ENCODE assay signal across 23 cellular contexts in the genomic region with DNA sequence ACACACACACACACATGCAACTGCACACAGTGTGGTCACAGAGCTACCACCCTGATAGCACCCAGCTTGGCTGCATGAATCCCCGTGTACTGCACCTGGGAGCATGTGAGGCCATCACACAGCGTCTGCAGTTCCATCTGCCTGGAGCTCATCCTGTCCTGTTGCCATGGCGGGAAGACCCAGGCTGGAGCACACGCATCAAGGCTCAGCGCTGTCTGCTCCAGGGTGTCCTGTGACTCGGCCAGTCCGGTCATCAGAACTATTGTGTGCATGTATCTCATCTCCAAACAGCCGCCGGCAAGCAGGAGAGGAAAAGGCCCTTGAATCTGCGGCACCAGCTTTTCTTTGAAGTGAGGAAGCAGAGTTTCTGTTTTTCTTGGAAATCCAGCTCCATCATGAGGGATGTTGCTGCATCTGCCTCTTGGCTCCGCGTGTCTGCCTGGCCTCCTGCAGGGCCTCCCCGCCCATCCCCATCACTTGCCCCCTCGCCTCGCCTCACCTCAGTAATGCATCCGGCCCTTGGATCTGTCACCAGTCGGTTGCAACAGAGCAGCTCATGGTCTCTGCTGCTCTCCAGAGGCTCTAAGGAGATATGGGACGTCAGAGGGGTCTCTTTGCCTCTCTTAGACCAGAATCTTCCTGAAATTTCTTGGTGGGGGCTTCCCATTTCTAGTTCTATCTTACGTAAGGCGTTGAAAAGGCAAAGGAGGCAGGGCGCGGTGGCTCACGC. TPM values are rescaled to one million over a fixed set of nuclear protein-coding genes. Genes with fewer than 3 reads are reported as not detected.
A peak's percentile ranks its signal among the peaks of the same experiment; 100 is the strongest.
DNase-seq lines count a peak whose midpoint lies in the region; ATAC-seq, FAIRE-seq and TF ChIP-seq lines count a peak whose summit lies in the region.
"Had no signal": no experiment of that assay in that cellular context is flagged by ENCODE, and none has a peak within 500 bp of the region (broad histone marks: within the 10 kb centered on the region; RNA-seq: fewer than 3 reads in every experiment).

No MANE protein-coding gene starts in this region.

- POLR2A ChIA-PET in HepG2 (lab: Yijun Ruan, JAX): no interaction called here

- no peak for DNase-seq in HepG2 (ENCODE audit: low spot score)
- no peak for DNase-seq in right lobe of liver
- DNase-seq in endodermal cell: peak; percentile 64
- no peak for DNase-seq in NCI-H187 (lab: John Stamatoyannopoulos, UW)
- no peak for DNase-seq in smooth muscle cell (lab: John Stamatoyannopoulos, UW; ENCODE audit: unreplicated experiment)
- DNase-seq: ACHN, DMS79 treated with DMSO at 0.1 percent for 48 hours, GDM1, IMR-90, Karpas-422, NCI-H1436 treated with DMSO at 0.1 percent for 48 hours, NCI-H2081, NCI-H510A, NCI-H748 treated with DMSO at 0.1 percent for 48 hours, SHP77 had no signal

- H3K4me2 ChIP-seq in HepG2 (ENCODE audit: low read depth, low read length): no peak overlapping the region
- no peak overlapping the region for H3K4me2 ChIP-seq in smooth muscle cell

- no peak for FAIRE-seq in HepG2 (lab: Jason Lieb, UNC)
- FAIRE-seq: D721Med, H54 had no signal

- H3K27me3 ChIP-seq in HepG2 (ENCODE audit: control insufficient read depth in 1 of 2, insufficient read depth in 2 of 2, low read length in 2 of 2) (peaks cover 9 to 83% of the 10 kb centered on the region in 2 experiments), right lobe of liver (no peaks in the 10 kb centered on the region), endodermal cell (ENCODE audit: control insufficient read depth, insufficient read depth, low read length, poor library complexity, severe bottlenecking) (no peaks in the 10 kb centered on the region), smooth muscle cell (ENCODE audit: low read depth) (peaks cover 4% of the 10 kb centered on the region)

- H3K27me3 Mint-ChIP-seq in endodermal cell (ENCODE audit: insufficient read depth): peaks cover 2% of the 10 kb centered on the region

- no peak overlapping the region for H3K4me3 ChIP-seq in HepG2 (replicated peaks in 1 of 3; ENCODE audit: insufficient read depth in 1 of 3, low read depth in 2 of 3, low read length in 3 of 3)
- no peak overlapping the region for H3K4me3 ChIP-seq in right lobe of liver
- H3K4me3 ChIP-seq in endodermal cell (ENCODE audit: low read length): no peak overlapping the region
- no peak overlapping the region for H3K4me3 ChIP-seq in smooth muscle cell

- H3K4me1 ChIP-seq in HepG2 (ENCODE audit: insufficient read depth, low read length): no peaks in the 10 kb centered on the region
- H3K4me1 ChIP-seq in right lobe of liver: no peaks in the 10 kb centered on the region
- no peaks in the 10 kb centered on the region for H3K4me1 ChIP-seq in endodermal cell (ENCODE audit: control insufficient read depth, insufficient read depth, low read length)
- no peaks in the 10 kb centered on the region for H3K4me1 ChIP-seq in smooth muscle cell (ENCODE audit: low read depth)

- H3F3A ChIP-seq in smooth muscle cell (ENCODE audit: low read depth): no peaks in the 10 kb centered on the region

- TF ChIP-seq RAD21 in HepG2 (CRISPR knock-in tag; IDR thresholded peaks at IDR 0.05) (no peak), Ishikawa (IDR thresholded peaks at IDR 0.05; ENCODE audit: low read depth) (peak; percentile 18; the same call in 1 of the 2 replicates)

- no peak for TF ChIP-seq EP300 in HepG2 (IDR thresholded peaks at IDR 0.05; ENCODE audit: low read depth in 2 of 2, low read length in 2 of 2)
- no peak for TF ChIP-seq EP300 in HepG2 (CRISPR knock-in tag; IDR thresholded peaks at IDR 0.05; ENCODE audit: borderline replicate concordance)
- no peak for TF ChIP-seq EP300 in Ishikawa (IDR thresholded peaks at IDR 0.05; ENCODE audit: borderline replicate concordance)

- intact Hi-C loops in HepG2 (cut with micrococcal nuclease; ENCODE audit: unreplicated experiment): no loop called here
- intact Hi-C loops in right lobe of liver (cut with DNase I): no loop called here

- no peaks in the 10 kb centered on the region for H3K36me3 ChIP-seq in HepG2 (replicated peaks in 1 of 2; ENCODE audit: control insufficient read depth in 1 of 2, insufficient read depth in 2 of 2, low read length in 2 of 2)
- no peaks in the 10 kb centered on the region for H3K36me3 ChIP-seq in right lobe of liver
- H3K36me3 ChIP-seq in endodermal cell (ENCODE audit: control insufficient read depth, insufficient read depth, low read length): no peaks in the 10 kb centered on the region
- H3K36me3 ChIP-seq in smooth muscle cell (ENCODE audit: low read depth): no peaks in the 10 kb centered on the region

- no peak overlapping the region for H3K4me3 Mint-ChIP-seq in endodermal cell

- H4K20me1 ChIP-seq in HepG2 (ENCODE audit: insufficient read depth, low read length) (no peaks in the 10 kb centered on the region; the same call in 1 of the 2 replicates), smooth muscle cell (ENCODE audit: low read depth) (no peaks in the 10 kb centered on the region)

- H3K9me3 ChIP-seq in HepG2 (ENCODE audit: low read length) (no peaks in the 10 kb centered on the region), right lobe of liver (no peaks in the 10 kb centered on the region), endodermal cell (ENCODE audit: control insufficient read depth, low read length) (no peaks in the 10 kb centered on the region), smooth muscle cell (replicated peaks; ENCODE audit: low read depth) (no peaks in the 10 kb centered on the region)

- ATAC-seq in HepG2 (peak; percentile 47), right lobe of liver (no peak), GM18511 (IDR thresholded peaks at IDR 0.05; ENCODE audit: unreplicated experiment) (no peak)

- no TSS peak for BruUV-seq in HepG2 (replicated peaks; lab: Mats Ljungman, UMichigan)

- TF ChIP-seq POLR2A in HepG2 (IDR thresholded peaks at IDR 0.05; ENCODE audit: insufficient read depth in 1 of 2, low read depth in 2 of 2, low read length in 2 of 2): no peak
- no peak for TF ChIP-seq POLR2A in right lobe of liver (IDR thresholded peaks at IDR 0.05)

- H2AFZ ChIP-seq in HepG2 (ENCODE audit: low read length) (no peak overlapping the region), smooth muscle cell (ENCODE audit: low read depth) (no peak overlapping the region)

- H3K27ac ChIP-seq in HepG2 (ENCODE audit: extremely low read length, insufficient read depth, low read length): no peak overlapping the region
- no peak overlapping the region for H3K27ac ChIP-seq in right lobe of liver
- no peak overlapping the region for H3K27ac ChIP-seq in endodermal cell (ENCODE audit: low read depth, low read length)
- H3K27ac ChIP-seq in smooth muscle cell (ENCODE audit: low read depth): no peak overlapping the region
- H3K27ac ChIP-seq: C4-2B had no signal

- H3K9ac ChIP-seq in HepG2 (ENCODE audit: insufficient read depth, low read depth, low read length) (no peak overlapping the region), endodermal cell (ENCODE audit: extremely low read depth, low read length, poor library complexity, severe bottlenecking) (no peak overlapping the region), smooth muscle cell (ENCODE audit: low read depth) (no peak overlapping the region)

- 58% methylated on average over 14 of the region's 23 CpGs for WGBS in HepG2 (ENCODE audit: low lambda C conversion rate)
- WGBS in right lobe of liver (ENCODE audit: insufficient coverage, low coverage, low lambda C conversion rate, missing lambda C conversion rate): 53% methylated on average over 13 of the region's 23 CpGs
- WGBS in endodermal cell (ENCODE audit: insufficient coverage in 1 of 2, insufficient read length in 1 of 2), 2 experiments: 83 to 85% methylated on average over 19 to 23 of the region's 23 CpGs
- 85% methylated on average over 23 of the region's 23 CpGs for WGBS in smooth muscle cell (ENCODE audit: low lambda C conversion rate)

- H3K4me1 Mint-ChIP-seq in endodermal cell: no peaks in the 10 kb centered on the region

- H3K79me2 ChIP-seq in HepG2 (ENCODE audit: insufficient read depth, low read length) (no peaks in the 10 kb centered on the region), smooth muscle cell (ENCODE audit: low read depth) (no peaks in the 10 kb centered on the region)

- no peaks in the 10 kb centered on the region for H3K36me3 Mint-ChIP-seq in endodermal cell (ENCODE audit: low read depth)

- no peaks in the 10 kb centered on the region for H3K9me3 Mint-ChIP-seq in endodermal cell

- no peak overlapping the region for H3K27ac Mint-ChIP-seq in endodermal cell

- CTCF ChIA-PET in HepG2 (lab: Yijun Ruan, JAX; ENCODE audit: low intra/inter-chr PET ratio, low total read pairs): no interaction called here

- in situ Hi-C loops in HepG2 (cut with HindIII; ENCODE audit: extremely low pct_ligation_motif_present, low pct_unique_long_range_greater_than_20kb): no loop called here

- TF ChIP-seq CTCF in HepG2 (CRISPR knock-in tag; IDR thresholded peaks at IDR 0.05) (peak; percentile 53), right lobe of liver (IDR thresholded peaks at IDR 0.05) (no peak), endodermal cell (conservative IDR thresholded peaks at IDR 0.05) (no peak), smooth muscle cell (IDR thresholded peaks at IDR 0.05; ENCODE audit: borderline replicate concordance, insufficient read depth, poor library complexity, severe bottlenecking) (no peak)

RNA-seq across cellular contexts. Expression of gene CACNG4, which starts 23.7 kb away (rescaled TPM):
- 0.09 and 0.11 TPM in 2 replicates for total RNA-seq in HepG2 (2016; rRNA removed; fragmentation: Illumina TruSeq; extraction: Trizol)
- total RNA-seq in HepG2 (2016; cell fraction: cytosol; rRNA removed; fragmentation: Illumina TruSeq; extraction: Trizol; ENCODE audit: low read depth): 0.09 and 0.10 TPM in 2 replicates
- 0.09 TPM in 2 replicates for total RNA-seq in HepG2 (2016; cell fraction: insoluble cytoplasmic fraction; rRNA removed; fragmentation: Illumina TruSeq; extraction: Trizol)
- 0.17 and 0.19 TPM in 2 replicates for total RNA-seq in HepG2 (2016; cell fraction: membrane; rRNA removed; fragmentation: Illumina TruSeq; extraction: Trizol)
- not detected in 2 replicates for total RNA-seq in HepG2 (2016; cell fraction: nucleus; rRNA removed; fragmentation: Illumina TruSeq; extraction: Trizol)
- polyA plus RNA-seq in HepG2 (2011; rRNA removed): 0.09 and 0.17 TPM in 2 replicates
- polyA plus RNA-seq in HepG2 (2011; cell fraction: cytosol; rRNA removed): 0.14 and 0.19 TPM in 2 replicates
- polyA plus RNA-seq in HepG2 (2011; cell fraction: nucleus; rRNA removed): 0.07 and 0.21 TPM in 2 replicates
- polyA plus RNA-seq in HepG2 (2012): 0.08 and 0.12 TPM in 2 replicates
- 0.12 and 0.14 TPM in 2 replicates for polyA plus RNA-seq in HepG2 (2016; cell fraction: cytosol; fragmentation: Illumina TruSeq; extraction: Trizol; ENCODE audit: low read depth)
- polyA plus RNA-seq in HepG2 (2016; cell fraction: insoluble cytoplasmic fraction; fragmentation: Illumina TruSeq; extraction: Trizol; ENCODE audit: low read depth): 0.09 TPM in 1 of 2 replicates, not detected in the other
- polyA plus RNA-seq in HepG2 (2016; cell fraction: membrane; fragmentation: Illumina TruSeq; extraction: Trizol; ENCODE audit: low read depth): 0.17 and 0.26 TPM in 2 replicates
- not detected in 2 replicates for polyA plus RNA-seq in HepG2 (2016; cell fraction: nucleus; fragmentation: Illumina TruSeq; extraction: Trizol; ENCODE audit: insufficient read depth, low read depth)
- polyA minus RNA-seq in HepG2 (2011; rRNA and poly(A)+ RNA removed; ENCODE audit: low replicate concordance): 0.22 TPM in 1 of 2 replicates, not detected in the other
- polyA minus RNA-seq in HepG2 (2011; cell fraction: cytosol; rRNA and poly(A)+ RNA removed): not detected in 2 replicates
- polyA minus RNA-seq in HepG2 (2011; cell fraction: nucleus; rRNA and poly(A)+ RNA removed): not detected in 2 replicates
- not detected for total RNA-seq in right lobe of liver
- 1 to 10 TPM in 1 of 2 donors, under 1 TPM in 1; 0.22 to 1.3 TPM for total RNA-seq in endodermal cell
- 40.5 TPM for polyA plus RNA-seq in endodermal cell (2013, experiment 1 of 2)
- 38.6 TPM for polyA plus RNA-seq in endodermal cell (2013, experiment 2 of 2)
- 4.2 and 6.5 TPM in 2 replicates for total RNA-seq in smooth muscle cell
- polyA plus RNA-seq in smooth muscle cell: 1.4 and 13.3 TPM in 2 replicates
- total RNA-seq: MCF 10A, OCI-LY7 had no signal

RNA-seq across cellular contexts. Expression of gene CACNG1, which starts 56.1 kb away (rescaled TPM):
- total RNA-seq in HepG2 (2016; rRNA removed; fragmentation: Illumina TruSeq; extraction: Trizol): not detected in 2 replicates
- total RNA-seq in HepG2 (2016; cell fraction: cytosol; rRNA removed; fragmentation: Illumina TruSeq; extraction: Trizol; ENCODE audit: low read depth): not detected in 2 replicates
- not detected in 2 replicates for total RNA-seq in HepG2 (2016; cell fraction: insoluble cytoplasmic fraction; rRNA removed; fragmentation: Illumina TruSeq; extraction: Trizol)
- not detected in 2 replicates for total RNA-seq in HepG2 (2016; cell fraction: membrane; rRNA removed; fragmentation: Illumina TruSeq; extraction: Trizol)
- total RNA-seq in HepG2 (2016; cell fraction: nucleus; rRNA removed; fragmentation: Illumina TruSeq; extraction: Trizol): not detected in 2 replicates
- polyA plus RNA-seq in HepG2 (2011; rRNA removed): not detected in 2 replicates
- polyA plus RNA-seq in HepG2 (2011; cell fraction: cytosol; rRNA removed): not detected in 2 replicates
- not detected in 2 replicates for polyA plus RNA-seq in HepG2 (2011; cell fraction: nucleus; rRNA removed)
- not detected in 2 replicates for polyA plus RNA-seq in HepG2 (2012)
- not detected in 2 replicates for polyA plus RNA-seq in HepG2 (2016; cell fraction: cytosol; fragmentation: Illumina TruSeq; extraction: Trizol; ENCODE audit: low read depth)
- polyA plus RNA-seq in HepG2 (2016; cell fraction: insoluble cytoplasmic fraction; fragmentation: Illumina TruSeq; extraction: Trizol; ENCODE audit: low read depth): not detected in 2 replicates
- not detected in 2 replicates for polyA plus RNA-seq in HepG2 (2016; cell fraction: membrane; fragmentation: Illumina TruSeq; extraction: Trizol; ENCODE audit: low read depth)
- polyA plus RNA-seq in HepG2 (2016; cell fraction: nucleus; fragmentation: Illumina TruSeq; extraction: Trizol; ENCODE audit: insufficient read depth, low read depth): not detected in 2 replicates
- polyA minus RNA-seq in HepG2 (2011; rRNA and poly(A)+ RNA removed; ENCODE audit: low replicate concordance): not detected in 2 replicates
- not detected in 2 replicates for polyA minus RNA-seq in HepG2 (2011; cell fraction: cytosol; rRNA and poly(A)+ RNA removed)
- polyA minus RNA-seq in HepG2 (2011; cell fraction: nucleus; rRNA and poly(A)+ RNA removed): not detected in 2 replicates
- not detected for total RNA-seq in right lobe of liver
- not detected for total RNA-seq in endodermal cell
- polyA plus RNA-seq in endodermal cell (2013, experiment 1 of 2): 1.00 TPM
- 1.1 TPM for polyA plus RNA-seq in endodermal cell (2013, experiment 2 of 2)
- total RNA-seq in smooth muscle cell: not detected in 2 replicates
- 0.73 TPM in 1 of 2 replicates, not detected in the other for polyA plus RNA-seq in smooth muscle cell
- total RNA-seq: HT-29, IMR-90, MCF 10A, OCI-LY7 had no signal
- polyA plus RNA-seq: IMR-90 had no signal
